21 cellular contexts compared by ENCODE assay signal in the genomic region with DNA sequence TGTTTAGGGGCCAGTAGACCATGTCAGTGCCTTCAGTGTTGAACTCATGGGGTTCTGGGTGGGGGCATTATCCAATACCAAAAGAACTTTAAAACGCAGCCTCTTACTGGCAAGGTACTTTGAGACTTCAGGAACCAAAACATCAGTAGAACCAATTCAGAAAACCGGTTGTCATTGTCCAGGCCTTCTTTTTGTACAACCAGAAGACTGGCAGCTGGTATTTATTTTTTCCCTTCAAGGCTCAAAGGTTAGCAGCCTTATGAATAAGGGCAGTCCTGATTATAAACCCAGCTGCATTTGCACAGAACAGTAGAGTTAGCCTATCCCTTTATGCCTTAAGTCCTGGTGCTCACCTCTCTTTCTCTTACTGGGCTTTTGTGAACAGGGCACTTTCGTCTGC.
DNase-seq lines count a peak whose midpoint lies in the region; ATAC-seq and FAIRE-seq lines count a peak whose summit lies in the region.
"Had no signal": no experiment of that assay in that cellular context is flagged by ENCODE, and none has a peak within 500 bp of the region (broad histone marks: within the 10 kb centered on the region; RNA-seq: fewer than 3 reads in every experiment).

No MANE protein-coding gene starts in this region.

- peak overlapping the region in 1 of 7 donors; percentile 43 for H3K4me3 Mint-ChIP-seq in CD8-positive, alpha-beta memory T cell
- H3K4me3 Mint-ChIP-seq: activated naive CD4-positive, alpha-beta T cell treated with anti-CD3 and anti-CD28 coated beads for 36 hours; IgD-negative memory B cell had no signal

- intact Hi-C loops in left colon (cut with DNase I, micrococcal nuclease): no loop called here

- POLR2A ChIA-PET in CD8-positive, alpha-beta memory T cell (lab: Charles Lee): no interaction called here

- peaks cover 0 to 33% (median 14%) of the 10 kb centered on the region in 3 donors for H3K36me3 Mint-ChIP-seq in CD8-positive, alpha-beta memory T cell

- FAIRE-seq in small intestine (lab: Jason Lieb, UNC): no peak
- FAIRE-seq: H54 had no signal

- H3K9me3 ChIP-seq in CD8-positive, alpha-beta memory T cell (ENCODE audit: low read length): no peaks in the 10 kb centered on the region
- no peaks in the 10 kb centered on the region for H3K9me3 ChIP-seq in small intestine (ENCODE audit: control insufficient read depth, low read depth)
- H3K9me3 ChIP-seq: left lung, psoas muscle had no signal

- CTCF ChIA-PET in CD8-positive, alpha-beta memory T cell (lab: Charles Lee): interaction anchor here (1.2 kb wide), 1 partner anchor 22 kb away, joined by 3 read pairs; no protein-coding TSS in a partner anchor

- no peaks in the 10 kb centered on the region for H3K27me3 ChIP-seq in CD8-positive, alpha-beta memory T cell (ENCODE audit: insufficient read depth, low read length, poor library complexity, severe bottlenecking)
- no peaks in the 10 kb centered on the region for H3K27me3 ChIP-seq in small intestine (ENCODE audit: control insufficient read depth in 2 of 2, insufficient read depth in 2 of 2, low read length in 2 of 2)
- H3K27me3 ChIP-seq: left lung had no signal

- peaks cover 71 to 86% (median 82%) of the 10 kb centered on the region in 3 donors for H3K4me1 Mint-ChIP-seq in CD8-positive, alpha-beta memory T cell

- H3K27me3 Mint-ChIP-seq in CD8-positive, alpha-beta memory T cell: no peaks in the 10 kb centered on the region
- H3K27me3 Mint-ChIP-seq: IgD-negative memory B cell had no signal

- DNase-seq in CD8-positive, alpha-beta memory T cell: no peak
- DNase-seq in NCI-H146 treated with DMSO at 0.1 percent for 48 hours (lab: John Stamatoyannopoulos, UW; ENCODE audit: unreplicated experiment): peak; percentile 19
- no peak for DNase-seq in left colon
- peak; percentile 74 for DNase-seq in small intestine
- DNase-seq in D341Med (ENCODE audit: low spot score): no peak
- DNase-seq: activated CD4-positive, alpha-beta T cell treated with anti-CD3 and anti-CD28 coated beads, Interleukin-2, amount 50 U/mL, for 48 hours; activated CD4-positive, CD25-positive, alpha-beta regulatory T cell; activated naive CD4-positive, alpha-beta T cell treated with anti-CD3 and anti-CD28 coated beads for 36 hours; aorta; left lung; NCI-H1417; NCI-H2171 treated with DMSO at 0.1 percent for 48 hours; NCI-H774; psoas muscle; stimulated activated CD4-positive, alpha-beta T cell treated with anti-CD3 and anti-CD28 coated beads, Interleukin-1b, Interleukin-23, amount 100 ng/mL, for 48 hours; stimulated activated naive CD4-positive, alpha-beta T cell; T-helper 9 cell had no signal

- H3K27ac ChIP-seq in CD8-positive, alpha-beta memory T cell (ENCODE audit: low read depth, low read length): no peak overlapping the region
- H3K27ac ChIP-seq in small intestine (ENCODE audit: low read depth in 1 of 2, low read length in 1 of 2): peak overlapping the region in 1 of 2 donors; percentile 10
- H3K27ac ChIP-seq: psoas muscle had no signal

- no peaks in the 10 kb centered on the region for H3K9me3 Mint-ChIP-seq in CD8-positive, alpha-beta memory T cell
- H3K9me3 Mint-ChIP-seq: activated naive CD4-positive, alpha-beta T cell treated with anti-CD3 and anti-CD28 coated beads for 36 hours; IgD-negative memory B cell had no signal

- 26 to 58% (median 39%) methylated on average over 3 of the region's 3 CpGs for WGBS in small intestine, 3 donors

- H3K4me1 ChIP-seq in CD8-positive, alpha-beta memory T cell (ENCODE audit: insufficient read depth, low read length): peaks cover 33% of the 10 kb centered on the region
- peaks cover 3 to 10% of the 10 kb centered on the region in 2 donors for H3K4me1 ChIP-seq in small intestine (ENCODE audit: control insufficient read depth in 2 of 2, insufficient read depth in 1 of 2, low read depth in 1 of 2, low read length in 1 of 2)

- peak overlapping the region in 6 of 8 donors; percentile 13 to 40 (median 34) for H3K27ac Mint-ChIP-seq in CD8-positive, alpha-beta memory T cell
- H3K27ac Mint-ChIP-seq: activated naive CD4-positive, alpha-beta T cell treated with anti-CD3 and anti-CD28 coated beads for 36 hours; IgD-negative memory B cell had no signal

- peaks cover 24% of the 10 kb centered on the region for H3K36me3 ChIP-seq in CD8-positive, alpha-beta memory T cell (ENCODE audit: insufficient read depth, low read length)
- peaks cover 2 to 3% of the 10 kb centered on the region in 2 donors for H3K36me3 ChIP-seq in small intestine (ENCODE audit: control insufficient read depth in 2 of 2, insufficient read depth in 2 of 2, low read length in 2 of 2)

- peak; percentile 79 for ATAC-seq in left colon
- no peak for ATAC-seq in GM21619 (IDR thresholded peaks at IDR 0.05; ENCODE audit: unreplicated experiment)
- ATAC-seq in HG02981 (IDR thresholded peaks at IDR 0.05; ENCODE audit: unreplicated experiment): no peak
- ATAC-seq: left lung, psoas muscle had no signal

- H3K4me3 ChIP-seq in CD8-positive, alpha-beta memory T cell (ENCODE audit: low read length): no peak overlapping the region
- H3K4me3 ChIP-seq in small intestine (ENCODE audit: low read depth in 1 of 2, low read length in 2 of 2): no peak overlapping the region
- H3K4me3 ChIP-seq: left lung, psoas muscle had no signal

Comparison
In these comparisons a context has a peak if more than half of its experiments do, and no peak if none do; other contexts are left out.
1. DNase-seq: peak in NCI-H146 treated with DMSO at 0.1 percent for 48 hours (single experiment) and small intestine (single experiment); none in CD8-positive, alpha-beta memory T cell (0 of 5), left colon (0 of 2) and D341Med (single experiment).